Comparison of ENCODE assay signal across 8 cellular contexts in the genomic region with DNA sequence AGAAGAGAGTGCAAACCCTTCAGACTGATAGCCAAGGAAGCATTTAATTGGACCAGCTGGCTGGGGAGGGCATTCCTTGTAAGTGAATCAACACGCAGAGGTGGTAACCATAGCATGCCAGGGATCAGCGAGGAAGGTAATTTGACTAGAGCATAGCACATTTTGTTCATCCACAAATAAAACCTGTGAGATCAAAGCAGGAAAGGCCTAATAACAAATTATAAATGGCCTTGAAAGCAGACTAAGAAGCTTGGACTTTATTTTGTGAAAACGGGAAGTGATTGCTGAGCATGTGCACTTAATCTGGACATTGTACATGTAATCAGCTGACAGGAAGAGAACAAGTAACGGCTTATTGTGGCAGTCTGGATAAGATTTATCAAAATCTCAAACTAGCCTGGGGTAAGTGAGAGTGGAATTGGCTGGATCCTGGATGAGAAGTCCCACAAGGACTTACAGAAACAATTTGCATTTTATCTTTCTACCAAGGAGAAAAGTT. TPM values are rescaled to one million over a fixed set of nuclear protein-coding genes. Genes with fewer than 3 reads are reported as not detected.
DNase-seq lines count a peak whose midpoint lies in the region; ATAC-seq, FAIRE-seq and TF ChIP-seq lines count a peak whose summit lies in the region.

No MANE protein-coding gene starts in this region.

- peak; percentile 27 for DNase-seq in NCI-H2196 (lab: John Stamatoyannopoulos, UW; ENCODE audit: unreplicated experiment)
- DNase-seq in NCI-H2196 treated with DMSO at 0.1 percent for 48 hours (lab: John Stamatoyannopoulos, UW; ENCODE audit: unreplicated experiment), result no peak
- DNase-seq in Panc1 (ENCODE audit: low read depth, low spot score), result peak; percentile 79
- DNase-seq in endothelial cell of umbilical vein (ENCODE audit: low read depth, low spot score), result peak; percentile 89
- no peak for DNase-seq in naive thymus-derived CD4-positive, alpha-beta T cell
- DNase-seq in T-helper 9 cell, result no peak

- ATAC-seq in Panc1 (peak; percentile 96), GM18519 (IDR thresholded peaks at IDR 0.05; ENCODE audit: low FRiP score, unreplicated experiment) (no peak), GM21381 (IDR thresholded peaks at IDR 0.05; ENCODE audit: unreplicated experiment) (no peak)
- peak; percentile 37 for ATAC-seq in naive thymus-derived CD4-positive, alpha-beta T cell

- peaks cover 0 to 9% (median 0%) of the 10 kb centered on the region in 5 donors for H3K27me3 Mint-ChIP-seq in naive thymus-derived CD4-positive, alpha-beta T cell

- H3K79me2 ChIP-seq in endothelial cell of umbilical vein (ENCODE audit: control insufficient read depth, insufficient read depth, low read length), result no peaks in the 10 kb centered on the region

- no peaks in the 10 kb centered on the region for H3K9me3 ChIP-seq in Panc1 (ENCODE audit: control insufficient read depth, insufficient read depth, low read depth, low read length)
- H3K9me3 ChIP-seq in endothelial cell of umbilical vein (replicated peaks; ENCODE audit: control insufficient read depth, insufficient read depth, low read length), result no peaks in the 10 kb centered on the region
- H3K9me3 ChIP-seq in naive thymus-derived CD4-positive, alpha-beta T cell (ENCODE audit: control insufficient read depth in 2 of 3, low read length in 3 of 3), result no peaks in the 10 kb centered on the region

- H3K4me2 ChIP-seq in endothelial cell of umbilical vein (ENCODE audit: insufficient read depth, low read length), result peak overlapping the region; percentile 87

- H3K9me3 Mint-ChIP-seq in naive thymus-derived CD4-positive, alpha-beta T cell, result peaks cover 0 to 1% (median 0%) of the 10 kb centered on the region in 11 donors

- no peak for TF ChIP-seq POLR2A in endothelial cell of umbilical vein (IDR thresholded peaks at IDR 0.05; ENCODE audit: low read depth, low read length)

- no peaks in the 10 kb centered on the region for H4K20me1 ChIP-seq in endothelial cell of umbilical vein (replicated peaks; ENCODE audit: control insufficient read depth, extremely low read depth, insufficient read depth, low read length)

- peak overlapping the region; percentile 6 to 77 (median 62) for H3K4me3 Mint-ChIP-seq in naive thymus-derived CD4-positive, alpha-beta T cell

- TF ChIP-seq CTCF in Panc1 (IDR thresholded peaks at IDR 0.05) (no peak), endothelial cell of umbilical vein (IDR thresholded peaks at IDR 0.05; ENCODE audit: extremely low read depth in 1 of 2, insufficient read depth in 1 of 2, low read depth in 1 of 2, low read length in 2 of 2) (no peak)

- POLR2A ChIA-PET in Panc1 (lab: Charles Lee), result no interaction called here
- POLR2A ChIA-PET in endothelial cell of umbilical vein (lab: Charles Lee), result interaction anchor here (1.1 kb wide), 1 partner anchor 12 kb away, joined by 3 read pairs; the partner anchor contains the start of gene CD55
- POLR2A ChIA-PET in naive thymus-derived CD4-positive, alpha-beta T cell (lab: Charles Lee), result interaction anchor here (0.7 to 4.7 kb wide), 5 partner anchors 11 to 260 kb away, joined by 3 to 45 read pairs (median 3); partner anchors contain the start of gene CD55

- dilution Hi-C loops in endothelial cell of umbilical vein (cut with MboI; ENCODE audit: extremely low pct_ligation_motif_present, low sequenced_read_pairs), result no loop called here

- intact Hi-C loops in Panc1 (cut with micrococcal nuclease; ENCODE audit: unreplicated experiment) (no loop called here), endothelial cell of umbilical vein (cut with micrococcal nuclease) (loop anchor here (1.0 kb wide), 4 partner anchors 11 to 105 kb away; partner anchors contain the start of gene CD55)
- intact Hi-C loops in naive thymus-derived CD4-positive, alpha-beta T cell (cut with micrococcal nuclease), result loop anchor here in 1 of 2 donors (1.0 kb wide), 1 partner anchor 7 kb away; no protein-coding TSS in a partner anchor

- CTCF ChIA-PET in Panc1 (lab: Charles Lee) (no interaction called here), endothelial cell of umbilical vein (lab: Charles Lee) (interaction anchor here (0.8 to 1.2 kb wide), 6 partner anchors 11 to 226 kb away, joined by 3 to 4 read pairs (median 3); partner anchors contain the start of gene CD55)
- CTCF ChIA-PET in naive thymus-derived CD4-positive, alpha-beta T cell (lab: Charles Lee), result interaction anchor here (1.0 kb wide), 1 partner anchor 9 kb away, joined by 3 read pairs; no protein-coding TSS in a partner anchor

- peak overlapping the region; percentile 9 to 34; a peak in 3 of 4 replicates for H3K4me3 ChIP-seq in Panc1 (ENCODE audit: low read depth in 2 of 2, low read length in 2 of 2)
- H3K4me3 ChIP-seq in endothelial cell of umbilical vein (replicated peaks in 1 of 3; ENCODE audit: insufficient read depth in 1 of 3, low read depth in 1 of 3, low read length in 3 of 3), result peak overlapping the region in 1 of 3 experiments; percentile 23
- no peak overlapping the region for H3K4me3 ChIP-seq in naive thymus-derived CD4-positive, alpha-beta T cell (ENCODE audit: low read length)

- no peaks in the 10 kb centered on the region for H3K9me1 ChIP-seq in endothelial cell of umbilical vein (replicated peaks; ENCODE audit: control insufficient read depth, extremely low read depth, insufficient read depth, low read length)

- H3K9ac ChIP-seq in endothelial cell of umbilical vein (replicated peaks; ENCODE audit: extremely low read depth, insufficient read depth, low read length), result peak overlapping the region; percentile 69

- H3K27ac ChIP-seq in Panc1 (ENCODE audit: low read length), result peak overlapping the region; percentile 77
- peak overlapping the region; percentile 69 for H3K27ac ChIP-seq in endothelial cell of umbilical vein (ENCODE audit: insufficient read depth, low read depth, low read length)
- peak overlapping the region; percentile 15 for H3K27ac ChIP-seq in naive thymus-derived CD4-positive, alpha-beta T cell (ENCODE audit: low read depth, low read length)

- peaks cover 14 to 28% (median 23%) of the 10 kb centered on the region in 7 donors for H3K4me1 Mint-ChIP-seq in naive thymus-derived CD4-positive, alpha-beta T cell

- H2AFZ ChIP-seq in endothelial cell of umbilical vein (ENCODE audit: low read depth, low read length), result peak overlapping the region; percentile 62

- H3K36me3 Mint-ChIP-seq in naive thymus-derived CD4-positive, alpha-beta T cell, result peaks cover 0 to 4% (median 0%) of the 10 kb centered on the region in 5 donors

- in situ Hi-C loops in Panc1 (cut with HindIII; ENCODE audit: low pct_unique_long_range_greater_than_20kb, low sequenced_read_pairs), result no loop called here

- no peaks in the 10 kb centered on the region for H3K27me3 ChIP-seq in Panc1 (ENCODE audit: control insufficient read depth, insufficient read depth, low read length)
- H3K27me3 ChIP-seq in endothelial cell of umbilical vein (ENCODE audit: control insufficient read depth in 2 of 2, insufficient read depth in 2 of 2, low read length in 2 of 2), result no peaks in the 10 kb centered on the region
- H3K27me3 ChIP-seq in naive thymus-derived CD4-positive, alpha-beta T cell (ENCODE audit: control insufficient read depth in 2 of 2, insufficient read depth in 2 of 2, low read length in 2 of 2), result no peaks in the 10 kb centered on the region

- peak overlapping the region; percentile 2 to 96 (median 63) for H3K27ac Mint-ChIP-seq in naive thymus-derived CD4-positive, alpha-beta T cell

- no TSS peak for BruUV-seq in Panc1 (replicated peaks; lab: Mats Ljungman, UMichigan)
- TSS peak; percentile 84 for BruUV-seq in endothelial cell of umbilical vein (replicated peaks; lab: Mats Ljungman, UMichigan)

- H3K4me1 ChIP-seq in Panc1 (ENCODE audit: control insufficient read depth, insufficient read depth, low read length), result peaks cover 11% of the 10 kb centered on the region
- peaks cover 37% of the 10 kb centered on the region for H3K4me1 ChIP-seq in endothelial cell of umbilical vein (ENCODE audit: control insufficient read depth, extremely low read depth, insufficient read depth, low read length)
- H3K4me1 ChIP-seq in naive thymus-derived CD4-positive, alpha-beta T cell (ENCODE audit: control insufficient read depth in 2 of 2, insufficient read depth in 2 of 2, low read length in 2 of 2), result peaks cover 5 to 18% of the 10 kb centered on the region in 2 donors

- peak; percentile 81 for FAIRE-seq in endothelial cell of umbilical vein (lab: Jason Lieb, UNC)

- no peaks in the 10 kb centered on the region; the same call in 1 of the 2 replicates for H3K36me3 ChIP-seq in Panc1 (ENCODE audit: control insufficient read depth, insufficient read depth, low read length)
- H3K36me3 ChIP-seq in endothelial cell of umbilical vein (ENCODE audit: control insufficient read depth in 2 of 2, extremely low read depth in 1 of 2, insufficient read depth in 2 of 2, low read length in 2 of 2), result no peaks in the 10 kb centered on the region
- H3K36me3 ChIP-seq in naive thymus-derived CD4-positive, alpha-beta T cell (ENCODE audit: control insufficient read depth in 2 of 3, insufficient read depth in 3 of 3, low read length in 3 of 3), result no peaks in the 10 kb centered on the region

TF ChIP-seq in endothelial cell of umbilical vein, 7 proteins besides CTCF, POLR2A, EP300 and RAD21 (continues in another document):
- TF ChIP-seq EZH2 (IDR thresholded peaks at IDR 0.05; ENCODE audit: borderline replicate concordance, low read depth, low read length, severe bottlenecking) (no peak), FOS (IDR thresholded peaks at IDR 0.05; ENCODE audit: borderline replicate concordance, insufficient read depth, low read length) (no peak), JUN (IDR thresholded peaks at IDR 0.05; ENCODE audit: borderline replicate concordance, insufficient read depth, insufficient read length, low read depth) (peak; percentile 64), MYC (IDR thresholded peaks at IDR 0.05; ENCODE audit: low read depth, low read length) (no peak), POLR2AphosphoS5 (IDR thresholded peaks at IDR 0.05; ENCODE audit: insufficient read depth, low read depth, low read length) (peak; percentile 43)
- TF ChIP-seq, protein P1, sequence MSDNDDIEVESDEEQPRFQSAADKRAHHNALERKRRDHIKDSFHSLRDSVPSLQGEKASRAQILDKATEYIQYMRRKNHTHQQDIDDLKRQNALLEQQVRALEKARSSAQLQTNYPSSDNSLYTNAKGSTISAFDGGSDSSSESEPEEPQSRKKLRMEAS (IDR thresholded peaks at IDR 0.05; ENCODE audit: insufficient read depth, insufficient read length), result no peak

RNA-seq across cellular contexts. Expression of gene CD55, which starts 11.7 kb away (rescaled TPM):
- total RNA-seq in Panc1 (2021; ENCODE audit: unreplicated experiment) (12.1 TPM), endothelial cell of umbilical vein (179 and 223 TPM in 2 replicates)
- 11.1 TPM for polyA plus RNA-seq in Panc1 (2012; ENCODE audit: insufficient read length)
- polyA plus RNA-seq in endothelial cell of umbilical vein, result 103 and 111 TPM in 2 replicates
- polyA plus RNA-seq in endothelial cell of umbilical vein (2011; cell fraction: cytosol; rRNA removed), result 103 and 115 TPM in 2 replicates
- polyA plus RNA-seq in endothelial cell of umbilical vein (2011; cell fraction: nucleus; rRNA removed), result 77.0 and 114 TPM in 2 replicates
- polyA plus RNA-seq in endothelial cell of umbilical vein (2012), result 164 and 176 TPM in 2 replicates
- polyA minus RNA-seq in endothelial cell of umbilical vein, result 106 and 107 TPM in 2 replicates
- 565 TPM for polyA minus RNA-seq in endothelial cell of umbilical vein (2011; cell fraction: cytosol; rRNA and poly(A)+ RNA removed)
- 216 and 218 TPM in 2 replicates for polyA minus RNA-seq in endothelial cell of umbilical vein (2011; cell fraction: nucleus; rRNA and poly(A)+ RNA removed)
- total RNA-seq in naive thymus-derived CD4-positive, alpha-beta T cell, result 100 to 1,000 TPM; 122 to 264 (median 134) TPM
- 100 to 1,000 TPM; 115 to 185 TPM for polyA plus RNA-seq in naive thymus-derived CD4-positive, alpha-beta T cell

Comparison
In these comparisons a context has a peak if more than half of its experiments do, and no peak if none do; other contexts are left out.
1. DNase-seq: peak in NCI-H2196 (single experiment), Panc1 (single experiment) and endothelial cell of umbilical vein (single experiment); none in NCI-H2196 treated with DMSO at 0.1 percent for 48 hours (single experiment), naive thymus-derived CD4-positive, alpha-beta T cell (0 of 9) and T-helper 9 cell (single experiment).
2. ATAC-seq: peak in Panc1 (single experiment) and naive thymus-derived CD4-positive, alpha-beta T cell (single experiment); none in GM18519 (single experiment) and GM21381 (single experiment).
3. H3K27ac ChIP-seq: peak in every context shown above with its lines; median percentile 77 in Panc1; 69 in endothelial cell of umbilical vein; 15 in naive thymus-derived CD4-positive, alpha-beta T cell.